ENCODE assay signal across 8 cellular contexts in genomic region chr10:35336921-35337741, GRCh38. TPM values are rescaled to one million over a fixed set of nuclear protein-coding genes. Genes with fewer than 3 reads are reported as not detected.
DNase-seq lines count a peak whose midpoint lies in the region; ATAC-seq lines count a peak whose summit lies in the region.

No MANE protein-coding gene starts in this region.

- ATAC-seq in HG03175 (IDR thresholded peaks at IDR 0.05; ENCODE audit: unreplicated experiment) (peak; percentile 8), left colon (peak; percentile 31)

- DNase-seq in SHP77 (lab: John Stamatoyannopoulos, UW) (peak; percentile 25 to 27), SHP77 treated with DMSO at 0.1 percent for 48 hours (lab: John Stamatoyannopoulos, UW) (no peak), T1000 (lab: John Stamatoyannopoulos, UW) (peak; percentile 9), left colon (peak; percentile 42 to 57), NCI-H187 (lab: John Stamatoyannopoulos, UW) (no peak)
- peak; percentile 26 for DNase-seq in central memory CD4-positive, alpha-beta T cell
- peak; percentile 14 for DNase-seq in stimulated activated CD8-positive, alpha-beta memory T cell treated with anti-CD3 and anti-CD28 coated beads, Interleukin-4, amount 100 ng/mL, for 24 hours (ENCODE audit: low read depth)

- intact Hi-C loops in left colon (cut with DNase I, micrococcal nuclease), result loop anchor here in 1 of 2 donors (10.0 kb wide), 1 partner anchor 228 kb away; no protein-coding TSS in a partner anchor

RNA-seq across cellular contexts. Expression of gene CCNY, which starts 0.8 kb away (rescaled TPM):
- 10 to 100 TPM; 51.6 to 78.0 TPM for total RNA-seq in left colon

Comparison
In these comparisons a context has a peak if more than half of its experiments do, and no peak if none do; other contexts are left out.
1. DNase-seq: peak in SHP77 (2 of 2), T1000 (single experiment), central memory CD4-positive, alpha-beta T cell (single experiment), left colon (2 of 2) and stimulated activated CD8-positive, alpha-beta memory T cell treated with anti-CD3 and anti-CD28 coated beads, Interleukin-4, amount 100 ng/mL, for 24 hours (single experiment); none in SHP77 treated with DMSO at 0.1 percent for 48 hours (single experiment) and NCI-H187 (0 of 2).